Comparison of ENCODE assay signal across 8 cellular contexts in the genomic region with DNA sequence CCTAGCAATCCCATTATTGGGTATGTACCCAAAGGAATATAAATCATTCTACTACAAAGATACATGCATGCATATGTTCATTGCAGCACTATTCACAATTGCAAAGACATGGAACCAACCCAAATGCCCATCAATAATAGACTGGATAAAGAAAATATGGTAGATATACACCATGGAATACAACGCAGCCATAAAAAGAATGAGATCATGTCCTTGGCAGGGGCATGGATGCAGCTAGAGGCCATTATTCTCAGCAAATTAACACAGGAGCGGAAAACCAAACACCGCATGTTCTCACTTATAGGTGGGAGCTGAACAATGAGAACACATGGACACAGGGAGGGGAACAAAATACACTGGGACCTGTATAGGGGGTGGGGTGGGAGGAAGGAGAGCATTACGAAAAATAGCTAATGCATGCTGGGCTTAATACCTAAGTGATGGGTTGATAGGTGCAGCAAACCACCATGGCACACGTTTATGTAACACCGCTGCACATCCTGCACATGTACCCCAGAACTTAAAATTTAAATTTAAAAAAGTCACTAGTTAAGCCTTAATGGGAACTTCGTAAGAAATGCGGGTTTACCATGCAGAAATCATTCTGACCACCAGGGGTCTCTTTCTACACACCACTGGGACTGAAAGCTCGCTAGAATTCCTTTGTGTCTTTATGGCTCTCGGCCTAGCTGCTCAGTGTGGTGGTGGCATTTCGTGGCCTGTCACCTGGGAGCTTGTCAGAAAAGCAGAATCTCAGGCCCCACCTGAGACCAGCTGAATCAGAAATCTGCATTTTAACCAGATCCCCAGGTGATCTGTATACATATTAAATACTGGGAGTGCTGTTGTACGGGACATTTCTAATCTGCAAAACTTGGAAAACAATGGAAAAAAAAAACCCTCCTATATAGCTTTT. TPM values are rescaled to one million over a fixed set of nuclear protein-coding genes. Genes with fewer than 3 reads are reported as not detected.
A peak's percentile ranks its signal among the peaks of the same experiment; 100 is the strongest.
DNase-seq lines count a peak whose midpoint lies in the region; ATAC-seq and TF ChIP-seq lines count a peak whose summit lies in the region.
"Not testable (repeated sequence)": the region's sequence is repeated elsewhere in the genome, so short reads cannot be mapped to it uniquely, and the experiment has no call there.

No MANE protein-coding gene starts in this region.

- H3K27ac Mint-ChIP-seq in stimulated activated naive CD8-positive, alpha-beta T cell treated with anti-CD3 and anti-CD28 coated beads, Interleukin-15, amount 100 ng/mL, for 72 hours: not testable (repeated sequence)

- DNase-seq in PC-3 (peak; percentile 86), activated T-cell treated with anti-CD3 and anti-CD28 coated beads for 24 hours (ENCODE audit: low read depth) (peak; percentile 38), mucosa of gallbladder (ENCODE audit: low spot score) (peak; percentile 73)
- DNase-seq in epithelial cell of prostate (ENCODE audit: low read depth, low spot score): not testable (repeated sequence)
- DNase-seq in stimulated activated naive CD8-positive, alpha-beta T cell treated with anti-CD3 and anti-CD28 coated beads, Interleukin-15, amount 100 ng/mL, for 72 hours: peak; percentile 51 to 53

- not testable (repeated sequence) for H3K9me3 Mint-ChIP-seq in stimulated activated naive CD8-positive, alpha-beta T cell treated with anti-CD3 and anti-CD28 coated beads, Interleukin-15, amount 100 ng/mL, for 72 hours

- not testable (repeated sequence) for H3K4me1 Mint-ChIP-seq in stimulated activated naive CD8-positive, alpha-beta T cell treated with anti-CD3 and anti-CD28 coated beads, Interleukin-15, amount 100 ng/mL, for 72 hours

- H3K4me1 ChIP-seq in DOHH2 (ENCODE audit: control insufficient read depth, low read length); PC-3 (ENCODE audit: insufficient read depth, low read length): not testable (repeated sequence)

- TF ChIP-seq CTCF in DOHH2 (IDR thresholded peaks at IDR 0.05; ENCODE audit: low read depth, low read length, poor library complexity, severe bottlenecking): peak; percentile 82
- TF ChIP-seq CTCF in LNCAP (IDR thresholded peaks at IDR 0.05): peak; percentile 81
- peak; percentile 73 for TF ChIP-seq CTCF in PC-3 (conservative IDR thresholded peaks at IDR 0.05; ENCODE audit: low read depth, low read length)

- not testable (repeated sequence) for H3K27me3 ChIP-seq in DOHH2 (ENCODE audit: control insufficient read depth, low read length); PC-3 (ENCODE audit: low read length)

- not testable (repeated sequence) for H3K9me2 ChIP-seq in DOHH2 (replicated peaks; ENCODE audit: control insufficient read depth, low read length); PC-3 (replicated peaks; ENCODE audit: low read length)

- H3K4me2 ChIP-seq in DOHH2 (ENCODE audit: low read length): peak overlapping the region; percentile 31; the same call in 1 of the 2 replicates
- not testable (repeated sequence) for H3K4me2 ChIP-seq in PC-3 (ENCODE audit: low read length)

- H3K27ac ChIP-seq in DOHH2 (ENCODE audit: low read depth, low read length); PC-3 (ENCODE audit: low read length): not testable (repeated sequence)
- H3K27ac ChIP-seq in epithelial cell of prostate: peak overlapping the region; percentile 2

- H3K4me3 ChIP-seq in DOHH2 (ENCODE audit: low read length); PC-3 (ENCODE audit: low read length): not testable (repeated sequence)

- TSS peak; percentile 32 for BruUV-seq in PC-3 (replicated peaks; lab: Mats Ljungman, UMichigan)

- ATAC-seq in GM21825 (IDR thresholded peaks at IDR 0.05; ENCODE audit: unreplicated experiment): peak; percentile 73
- peak; percentile 81 for ATAC-seq in PC-3
- peak; percentile 78 for ATAC-seq in stimulated activated naive CD8-positive, alpha-beta T cell treated with anti-CD3 and anti-CD28 coated beads, Interleukin-15, amount 100 ng/mL, for 72 hours

- POLR2A ChIA-PET in PC-3 (lab: Charles Lee; ENCODE audit: unreplicated experiment): interaction anchor here (0.7 kb wide), 2 partner anchors 39 to 339 kb away, joined by 5 read pairs; a partner anchor contains a TSS

- H3K9me3 ChIP-seq in DOHH2 (ENCODE audit: control insufficient read depth, insufficient read depth, low read length); PC-3 (ENCODE audit: low read length): not testable (repeated sequence)

- not testable (repeated sequence) for H3K9ac ChIP-seq in PC-3 (ENCODE audit: low read length)

- CTCF ChIA-PET in PC-3 (lab: Charles Lee): interaction anchor here (0.5 to 1.0 kb wide), 5 partner anchors 19 to 558 kb away, joined by 3 to 22 read pairs (median 3); no protein-coding TSS in a partner anchor

- not testable (repeated sequence) for H3K79me2 ChIP-seq in DOHH2 (ENCODE audit: control insufficient read depth, low read length); PC-3 (ENCODE audit: low read length)

- H3K4me3 Mint-ChIP-seq in stimulated activated naive CD8-positive, alpha-beta T cell treated with anti-CD3 and anti-CD28 coated beads, Interleukin-15, amount 100 ng/mL, for 72 hours: not testable (repeated sequence)

- intact Hi-C loops in PC-3 (cut with micrococcal nuclease): loop anchor here (1.0 to 10.0 kb wide), 4 partner anchors 31 to 340 kb away; no protein-coding TSS in a partner anchor

- not testable (repeated sequence) for H4K20me1 ChIP-seq in DOHH2 (ENCODE audit: control insufficient read depth, insufficient read depth, low read depth, low read length); PC-3 (ENCODE audit: low read length)

- H2AFZ ChIP-seq in PC-3 (ENCODE audit: low read length): not testable (repeated sequence)

- not testable (repeated sequence) for H3K27me3 Mint-ChIP-seq in stimulated activated naive CD8-positive, alpha-beta T cell treated with anti-CD3 and anti-CD28 coated beads, Interleukin-15, amount 100 ng/mL, for 72 hours

- H3K36me3 ChIP-seq in DOHH2 (ENCODE audit: control insufficient read depth, low read length); PC-3 (ENCODE audit: low read depth, low read length): not testable (repeated sequence)

- H3F3A ChIP-seq in DOHH2 (ENCODE audit: control insufficient read depth, insufficient read depth); PC-3 (ENCODE audit: low read length, unreplicated experiment): not testable (repeated sequence)

RNA-seq across cellular contexts. Expression of a gene that starts 9.5 kb away (rescaled TPM):
- total RNA-seq in PC-3 (2014; rRNA removed) (2.8 and 3.5 TPM in 2 replicates), mucosa of gallbladder (0.09 TPM)

RNA-seq across cellular contexts. Expression of a gene that starts 39.6 kb away (rescaled TPM):
- 44.3 and 57.8 TPM in 2 replicates for total RNA-seq in PC-3 (2014; rRNA removed)
- total RNA-seq in mucosa of gallbladder: 24.7 TPM

RNA-seq across cellular contexts. Expression of a gene that starts 53.6 kb away (rescaled TPM):
- total RNA-seq in PC-3 (2014; rRNA removed) (0.29 and 0.62 TPM in 2 replicates), mucosa of gallbladder (1.2 TPM)
